Comparison of ENCODE assay signal across 9 cellular contexts in the genomic region with DNA sequence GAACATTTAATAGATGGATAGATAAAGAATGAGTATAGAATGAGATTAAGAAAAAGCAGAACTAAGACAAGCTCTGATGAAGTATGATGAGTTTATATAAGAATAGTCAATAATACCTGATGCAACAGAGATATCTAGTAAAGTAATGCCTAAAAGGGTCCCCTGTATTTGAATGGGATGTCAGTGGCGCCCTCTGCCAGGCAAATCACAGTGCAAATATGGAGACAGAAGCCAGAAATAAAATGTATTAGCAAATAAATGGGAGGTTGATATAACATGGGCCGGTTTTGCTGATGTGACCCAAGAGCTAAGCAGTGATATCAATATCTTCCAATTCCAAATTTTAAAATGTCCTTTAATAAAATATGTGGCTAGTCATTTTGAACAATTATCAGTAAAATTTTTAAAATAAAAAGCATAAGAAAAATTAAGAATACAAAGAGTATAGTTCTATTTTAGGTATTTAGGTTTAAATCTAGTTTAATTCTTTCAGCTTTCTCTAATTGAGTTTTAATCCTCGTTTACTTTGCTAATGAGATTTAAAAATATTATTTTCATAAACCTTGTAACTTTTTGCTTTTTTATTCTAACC.
DNase-seq lines count a peak whose midpoint lies in the region; ATAC-seq and TF ChIP-seq lines count a peak whose summit lies in the region.
"Had no signal": no experiment of that assay in that cellular context is flagged by ENCODE, and none has a peak within 500 bp of the region (broad histone marks: within the 10 kb centered on the region; RNA-seq: fewer than 3 reads in every experiment).

No MANE protein-coding gene starts in this region.

- DNase-seq in NK-92 treated with Interleukin-12 subunit alpha and Interleukin-12 subunit beta, amount 100 ng/mL, for 24 hours (lab: John Stamatoyannopoulos, UW) = peak; percentile 5
- DNase-seq in NK-92 (lab: John Stamatoyannopoulos, UW; ENCODE audit: unreplicated experiment) (no peak), NB4 (ENCODE audit: low read depth) (peak; percentile 65), glomerular visceral epithelial cell (ENCODE audit: extremely low spot score) (peak; percentile 37), mesothelial cell of epicardium (ENCODE audit: low spot score in 2 of 2, unreplicated experiment in 2 of 2) (no peak)
- DNase-seq in activated T-cell treated with anti-CD3 and anti-CD28 coated beads, Interleukin-2, amount 50 U/mL, for 24 hours = peak; percentile 43
- DNase-seq in stimulated activated naive B cell treated with anti-CD40 and anti-IgM and Interleukin-4, amounts not matched to agents 10 μg/mL and 1 μg/mL and 100 μg/mL, for 72 hours = peak; percentile 13

- peak; percentile 56 to 62 for ATAC-seq in stimulated activated naive B cell treated with anti-CD40 and anti-IgM and Interleukin-4, amounts not matched to agents 10 μg/mL and 1 μg/mL and 100 μg/mL, for 72 hours (replicated peaks)
- ATAC-seq in GM18870 (IDR thresholded peaks at IDR 0.05; ENCODE audit: unreplicated experiment) = no peak

- no peaks in the 10 kb centered on the region for H3K9me3 Mint-ChIP-seq in activated T-cell treated with anti-CD3 and anti-CD28 coated beads, Interleukin-2, amount 50 U/mL, for 24 hours
- peaks cover 3% of the 10 kb centered on the region in 2 donors for H3K9me3 Mint-ChIP-seq in stimulated activated naive B cell treated with anti-CD40 and anti-IgM and Interleukin-4, amounts not matched to agents 10 μg/mL and 1 μg/mL and 100 μg/mL, for 72 hours
- peaks cover 6% of the 10 kb centered on the region for H3K9me3 Mint-ChIP-seq in mesothelial cell of epicardium
- H3K9me3 Mint-ChIP-seq: dendritic cell treated with granulocyte-macrophage colony-stimulating factor and Interleukin-4, amounts not matched to agents 40 ng/mL and 50 ng/mL, for 4 days had no signal

- no peak overlapping the region for H3K4me3 Mint-ChIP-seq in activated T-cell treated with anti-CD3 and anti-CD28 coated beads, Interleukin-2, amount 50 U/mL, for 24 hours
- H3K4me3 Mint-ChIP-seq in stimulated activated naive B cell treated with anti-CD40 and anti-IgM and Interleukin-4, amounts not matched to agents 10 μg/mL and 1 μg/mL and 100 μg/mL, for 72 hours = no peak overlapping the region
- H3K4me3 Mint-ChIP-seq in mesothelial cell of epicardium = no peak overlapping the region
- H3K4me3 Mint-ChIP-seq: dendritic cell treated with granulocyte-macrophage colony-stimulating factor and Interleukin-4, amounts not matched to agents 40 ng/mL and 50 ng/mL, for 4 days had no signal

- peak; percentile 56 for TF ChIP-seq CTCF in NB4 (IDR thresholded peaks at IDR 0.05; ENCODE audit: low read depth, low read length)
- no peak for TF ChIP-seq CTCF in mesothelial cell of epicardium (IDR thresholded peaks at IDR 0.05; ENCODE audit: unreplicated experiment)

- TF ChIP-seq POLR2A in NB4 (IDR thresholded peaks at IDR 0.05; ENCODE audit: extremely low read depth, insufficient read length) = no peak

- H3K4me1 Mint-ChIP-seq in activated T-cell treated with anti-CD3 and anti-CD28 coated beads, Interleukin-2, amount 50 U/mL, for 24 hours (ENCODE audit: low read depth) = peaks cover 24% of the 10 kb centered on the region
- peaks cover 9 to 34% of the 10 kb centered on the region in 2 donors for H3K4me1 Mint-ChIP-seq in stimulated activated naive B cell treated with anti-CD40 and anti-IgM and Interleukin-4, amounts not matched to agents 10 μg/mL and 1 μg/mL and 100 μg/mL, for 72 hours
- H3K4me1 Mint-ChIP-seq in mesothelial cell of epicardium = peaks cover 12% of the 10 kb centered on the region

- no peak overlapping the region for H3K27ac Mint-ChIP-seq in activated T-cell treated with anti-CD3 and anti-CD28 coated beads, Interleukin-2, amount 50 U/mL, for 24 hours
- no peak overlapping the region for H3K27ac Mint-ChIP-seq in stimulated activated naive B cell treated with anti-CD40 and anti-IgM and Interleukin-4, amounts not matched to agents 10 μg/mL and 1 μg/mL and 100 μg/mL, for 72 hours
- no peak overlapping the region for H3K27ac Mint-ChIP-seq in mesothelial cell of epicardium
- H3K27ac Mint-ChIP-seq: dendritic cell treated with granulocyte-macrophage colony-stimulating factor and Interleukin-4, amounts not matched to agents 40 ng/mL and 50 ng/mL, for 4 days had no signal

- no peaks in the 10 kb centered on the region for H3K27me3 Mint-ChIP-seq in activated T-cell treated with anti-CD3 and anti-CD28 coated beads, Interleukin-2, amount 50 U/mL, for 24 hours
- no peaks in the 10 kb centered on the region for H3K27me3 Mint-ChIP-seq in stimulated activated naive B cell treated with anti-CD40 and anti-IgM and Interleukin-4, amounts not matched to agents 10 μg/mL and 1 μg/mL and 100 μg/mL, for 72 hours
- H3K27me3 Mint-ChIP-seq in mesothelial cell of epicardium (ENCODE audit: low read depth) = no peaks in the 10 kb centered on the region
- H3K27me3 Mint-ChIP-seq: dendritic cell treated with granulocyte-macrophage colony-stimulating factor and Interleukin-4, amounts not matched to agents 40 ng/mL and 50 ng/mL, for 4 days had no signal

- no peak overlapping the region for H3K4me3 ChIP-seq in NB4 (ENCODE audit: low read depth, low read length)

- H3K36me3 Mint-ChIP-seq in activated T-cell treated with anti-CD3 and anti-CD28 coated beads, Interleukin-2, amount 50 U/mL, for 24 hours (ENCODE audit: low read depth) = peaks cover 33% of the 10 kb centered on the region
- H3K36me3 Mint-ChIP-seq in stimulated activated naive B cell treated with anti-CD40 and anti-IgM and Interleukin-4, amounts not matched to agents 10 μg/mL and 1 μg/mL and 100 μg/mL, for 72 hours = peaks cover 15 to 22% of the 10 kb centered on the region in 2 donors
- peaks cover 15% of the 10 kb centered on the region for H3K36me3 Mint-ChIP-seq in mesothelial cell of epicardium

Comparison
In these comparisons a context has a peak if more than half of its experiments do, and no peak if none do; other contexts are left out.
1. DNase-seq: peak in NK-92 treated with Interleukin-12 subunit alpha and Interleukin-12 subunit beta, amount 100 ng/mL, for 24 hours (single experiment), NB4 (single experiment), activated T-cell treated with anti-CD3 and anti-CD28 coated beads, Interleukin-2, amount 50 U/mL, for 24 hours (single experiment), glomerular visceral epithelial cell (single experiment) and stimulated activated naive B cell treated with anti-CD40 and anti-IgM and Interleukin-4, amounts not matched to agents 10 μg/mL and 1 μg/mL and 100 μg/mL, for 72 hours (single experiment); none in NK-92 (single experiment) and mesothelial cell of epicardium (0 of 2).